Comparison of ENCODE assay signal across 27 cellular contexts in the genomic region with DNA sequence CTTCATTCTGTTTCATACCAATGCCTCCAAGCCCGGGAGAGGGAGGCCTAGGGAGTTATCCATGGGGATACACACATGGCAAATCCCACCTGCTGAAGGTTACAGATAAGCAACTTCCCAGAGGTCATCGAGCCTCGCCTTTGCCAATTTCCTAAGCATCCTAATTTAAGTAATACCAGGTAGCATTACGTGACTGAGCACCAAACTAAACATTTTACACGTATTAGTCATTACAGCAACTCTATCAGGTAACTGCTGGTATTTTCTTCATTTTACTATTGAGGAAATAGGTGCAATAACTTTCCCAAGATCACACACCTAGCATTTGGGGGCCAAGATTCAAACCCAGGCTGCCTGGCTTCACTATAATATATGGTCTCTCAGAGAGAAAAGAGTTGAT.
"Had no signal": no experiment of that assay in that cellular context is flagged by ENCODE, and none has a peak within 500 bp of the region (broad histone marks: within the 10 kb centered on the region; RNA-seq: fewer than 3 reads in every experiment).

No MANE protein-coding gene starts in this region.

- H3K4me3 ChIP-seq: adrenal gland, ascending aorta, heart right ventricle, left ventricle myocardium inferior, lung, right lobe of liver, testis, transverse colon, uterus had no signal

- H3K27me3 ChIP-seq: adrenal gland, ascending aorta, heart right ventricle, right lobe of liver, testis, transverse colon, uterus had no signal

- H3K4me1 ChIP-seq: left ventricle myocardium inferior, testis, uterus had no signal

- H3K27ac ChIP-seq: adrenal gland, ascending aorta, heart right ventricle, left ventricle myocardium inferior, right lobe of liver, testis, transverse colon, uterus, WERI-Rb-1 had no signal

- H3K9me3 ChIP-seq: adrenal gland, ascending aorta, heart right ventricle, left ventricle myocardium inferior, right lobe of liver, testis, transverse colon, uterus had no signal

- ATAC-seq: effector memory CD8-positive, alpha-beta T cell; esophagus mucosa; right lobe of liver; stimulated activated naive CD8-positive, alpha-beta T cell treated with anti-CD3 and anti-CD28 coated beads, Interleukin-15, Interleukin-2, amounts not matched to agents 100 U/mL and 50 U/mL, for 24 hours; T-helper 17 cell had no signal

- H3K36me3 ChIP-seq: adrenal gland, ascending aorta, heart right ventricle, left ventricle myocardium inferior, right lobe of liver, transverse colon, uterus, WERI-Rb-1 had no signal

- DNase-seq: activated CD4-positive, alpha-beta memory T cell treated with anti-CD3 and anti-CD28 coated beads for 36 hours; activated CD4-positive, alpha-beta T cell treated with anti-CD3 and anti-CD28 coated beads, Interleukin-2, amount 10 ng/mL, durations not matched to agents 24 days and 14 days; activated CD4-positive, CD25-positive, alpha-beta regulatory T cell treated with anti-CD3 and anti-CD28 coated beads, Interleukin-2, amount 50 U/mL, for 72 hours; activated CD8-positive, alpha-beta memory T cell treated with anti-CD3 and anti-CD28 coated beads, Interleukin-2, amount 50 U/mL, for 4 hours; activated effector memory CD4-positive, alpha-beta T cell treated with anti-CD3 and anti-CD28 coated beads, Interleukin-2, amount 50 U/mL, for 16 hours; activated naive CD4-positive, alpha-beta T cell treated with anti-CD3 and anti-CD28 coated beads for 36 hours; activated naive CD8-positive, alpha-beta T cell treated with anti-CD3 and anti-CD28 coated beads for 36 hours; activated T-cell treated with anti-CD3 and anti-CD28 coated beads, Interleukin-2, amount 50 U/mL, for 1 hour; caudate nucleus; cortex of kidney; effector memory CD8-positive, alpha-beta T cell; foreskin melanocyte; heart right ventricle; left ventricle myocardium inferior; right lobe of liver; stimulated activated CD4-positive, alpha-beta T cell treated with anti-CD3 and anti-CD28 coated beads, Interleukin-4, amount 100 ng/mL, for 1 hour; stimulated activated naive CD8-positive, alpha-beta T cell treated with anti-CD3 and anti-CD28 coated beads, Interleukin-15, Interleukin-2, amounts not matched to agents 100 U/mL and 50 U/mL, for 24 hours; T-helper 17 cell; T1000; testis; transverse colon; uterus; WERI-Rb-1 had no signal
